ENCODE assay signal across 8 cellular contexts in genomic region chr19:47272448-47273312, GRCh38. TPM values are rescaled to one million over a fixed set of nuclear protein-coding genes. Genes with fewer than 3 reads are reported as not detected.
A peak's percentile ranks its signal among the peaks of the same experiment; 100 is the strongest.
DNase-seq lines count a peak whose midpoint lies in the region; FAIRE-seq and TF ChIP-seq lines count a peak whose summit lies in the region.

No MANE protein-coding gene starts in this region.

- peaks cover 3% of the 10 kb centered on the region for H4K20me1 ChIP-seq in keratinocyte (ENCODE audit: control insufficient read depth, extremely low read depth, insufficient read depth, low read length)

- dilution Hi-C loops in keratinocyte (cut with MboI; ENCODE audit: extremely low pct_ligation_motif_present, low sequenced_read_pairs): no loop called here

- H3K9me1 ChIP-seq in keratinocyte (ENCODE audit: control insufficient read depth, extremely low read depth, insufficient read depth, low read length): no peaks in the 10 kb centered on the region

- peaks cover 11% of the 10 kb centered on the region for H3K4me1 ChIP-seq in keratinocyte (ENCODE audit: control insufficient read depth, extremely low read depth, insufficient read depth, low read length)

- H3K4me3 Mint-ChIP-seq in IgD-negative memory B cell: peak overlapping the region; percentile 80 to 96 (median 88)

- no peak for TF ChIP-seq CTCF in astrocyte of the spinal cord (IDR thresholded peaks at IDR 0.05; ENCODE audit: low read depth, low read length)
- TF ChIP-seq CTCF in keratinocyte (optimal IDR thresholded peaks at IDR 0.05 in 1 of 3, IDR thresholded peaks at IDR 0.05 in 1 of 3, conservative IDR thresholded peaks at IDR 0.05 in 1 of 3; ENCODE audit: extremely low read depth in 1 of 3, insufficient read depth in 2 of 3, low read length in 3 of 3): no peak

- peak overlapping the region; percentile 95 for H3K9ac ChIP-seq in keratinocyte (ENCODE audit: control insufficient read depth, extremely low read depth, insufficient read depth, low read length)

- in situ Hi-C loops in astrocyte of the spinal cord (cut with HindIII; ENCODE audit: low sequenced_read_pairs): no loop called here

- no peaks in the 10 kb centered on the region for H3K9me3 Mint-ChIP-seq in IgD-negative memory B cell

- FAIRE-seq in keratinocyte (lab: Jason Lieb, UNC): no peak

- H3K4me2 ChIP-seq in keratinocyte (ENCODE audit: control insufficient read depth, extremely low read depth, insufficient read depth, low read depth, low read length): peak overlapping the region; percentile 93

- H3K79me2 ChIP-seq in keratinocyte (ENCODE audit: control insufficient read depth, insufficient read depth, low read length): no peaks in the 10 kb centered on the region

- peaks cover 9 to 12% (median 10%) of the 10 kb centered on the region in 3 donors for H3K4me1 Mint-ChIP-seq in IgD-negative memory B cell

- peaks cover 2 to 14% of the 10 kb centered on the region in 2 experiments for H3K36me3 ChIP-seq in keratinocyte (ENCODE audit: control insufficient read depth in 2 of 2, extremely low read depth in 1 of 2, insufficient read depth in 2 of 2, low read length in 2 of 2)

- H2AFZ ChIP-seq in keratinocyte (ENCODE audit: control insufficient read depth, low read length): peak overlapping the region; percentile 62

- H3K27ac Mint-ChIP-seq in IgD-negative memory B cell: peak overlapping the region in 2 of 3 donors; percentile 80 to 98

- no peaks in the 10 kb centered on the region for H3K27me3 ChIP-seq in keratinocyte (ENCODE audit: control insufficient read depth, extremely low read depth, insufficient read depth, low read length)

- peak overlapping the region; percentile 61 for H3K4me3 ChIP-seq in astrocyte of the spinal cord (ENCODE audit: low read depth, low read length)
- H3K4me3 ChIP-seq in keratinocyte (ENCODE audit: control insufficient read depth in 2 of 3, extremely low read depth in 1 of 3, insufficient read depth in 2 of 3, low read depth in 1 of 3, low read length in 3 of 3): peak overlapping the region; percentile 60 to 88 (median 86)

- peak overlapping the region; percentile 94 for H3K27ac ChIP-seq in keratinocyte (ENCODE audit: control insufficient read depth, insufficient read depth, low read length)

- no peaks in the 10 kb centered on the region for H3K27me3 Mint-ChIP-seq in IgD-negative memory B cell

- H3K36me3 Mint-ChIP-seq in IgD-negative memory B cell: peaks cover 3% of the 10 kb centered on the region

- H3K9me3 ChIP-seq in keratinocyte (ENCODE audit: control insufficient read depth, low read depth, low read length): no peaks in the 10 kb centered on the region

- DNase-seq in EL: peak; percentile 25
- no peak for DNase-seq in astrocyte of the spinal cord (ENCODE audit: low read depth, low spot score)
- DNase-seq in keratinocyte (ENCODE audit: low read depth, low spot score): no peak
- peak; percentile 35 to 53 for DNase-seq in stimulated activated CD8-positive, alpha-beta memory T cell treated with anti-CD3 and anti-CD28 coated beads, Interleukin-7, amount 100 ng/mL, for 4 hours (ENCODE audit: low read depth in 2 of 2)
- no peak for DNase-seq in 8988T
- DNase-seq in NCI-H446 treated with DMSO at 0.1 percent for 48 hours (lab: John Stamatoyannopoulos, UW): no peak
- DNase-seq in activated CD8-positive, alpha-beta memory T cell treated with anti-CD3 and anti-CD28 coated beads for 24 hours: no peak

RNA-seq across cellular contexts. Expression of gene INAFM1, which starts 2.0 kb away (rescaled TPM):
- 2.3 TPM for polyA plus RNA-seq in IgD-negative memory B cell
- 0.35 to 0.68 TPM (median 0.50 TPM) in 3 replicates for polyA plus RNA-seq in keratinocyte
- 0.64 TPM for polyA plus RNA-seq in keratinocyte (2011; ENCODE audit: low read depth)
- polyA plus RNA-seq in keratinocyte (2011; cell fraction: cytosol; rRNA removed): 0.18 and 0.81 TPM in 2 replicates
- 1.8 and 3.2 TPM in 2 replicates for polyA plus RNA-seq in keratinocyte (2011; cell fraction: nucleus; rRNA removed)
- 3.8 and 4.7 TPM in 2 replicates for polyA plus RNA-seq in keratinocyte (2012; ENCODE audit: low replicate concordance)
- polyA minus RNA-seq in keratinocyte: 1.8 TPM in 1 of 3 replicates, not detected in the others
- polyA minus RNA-seq in keratinocyte (2011; cell fraction: cytosol; rRNA and poly(A)+ RNA removed): not detected
- 2.0 TPM in 1 of 2 replicates, not detected in the other for polyA minus RNA-seq in keratinocyte (2011; cell fraction: nucleus; rRNA and poly(A)+ RNA removed)

RNA-seq across cellular contexts. Expression of gene CCDC9, which starts 16.4 kb away (rescaled TPM):
- polyA plus RNA-seq in IgD-negative memory B cell (16.0 TPM), keratinocyte (2.2 to 3.8 TPM (median 2.8 TPM) in 3 replicates)
- 9.6 TPM for polyA plus RNA-seq in keratinocyte (2011; ENCODE audit: low read depth)
- polyA plus RNA-seq in keratinocyte (2011; cell fraction: cytosol; rRNA removed): 1.2 and 3.6 TPM in 2 replicates
- polyA plus RNA-seq in keratinocyte (2011; cell fraction: nucleus; rRNA removed): 7.6 and 10.5 TPM in 2 replicates
- polyA plus RNA-seq in keratinocyte (2012; ENCODE audit: low replicate concordance): 10.6 and 13.2 TPM in 2 replicates
- polyA minus RNA-seq in keratinocyte: 0.70 to 1.9 TPM (median 1.1 TPM) in 3 replicates
- 1.9 TPM for polyA minus RNA-seq in keratinocyte (2011; cell fraction: cytosol; rRNA and poly(A)+ RNA removed)
- 1.9 and 3.7 TPM in 2 replicates for polyA minus RNA-seq in keratinocyte (2011; cell fraction: nucleus; rRNA and poly(A)+ RNA removed)

RNA-seq across cellular contexts. Expression of gene C5AR1, which starts 37.0 kb away (rescaled TPM):
- polyA plus RNA-seq in IgD-negative memory B cell (0.30 TPM), keratinocyte (0.15 to 0.63 TPM (median 0.42 TPM) in 3 replicates)
- not detected for polyA plus RNA-seq in keratinocyte (2011; ENCODE audit: low read depth)
- 0.05 and 0.18 TPM in 2 replicates for polyA plus RNA-seq in keratinocyte (2011; cell fraction: cytosol; rRNA removed)
- 2.4 and 3.6 TPM in 2 replicates for polyA plus RNA-seq in keratinocyte (2011; cell fraction: nucleus; rRNA removed)
- 0.07 and 0.85 TPM in 2 replicates for polyA plus RNA-seq in keratinocyte (2012; ENCODE audit: low replicate concordance)
- 0.56 to 0.58 TPM in 2 of 3 replicates, not detected in the other for polyA minus RNA-seq in keratinocyte
- polyA minus RNA-seq in keratinocyte (2011; cell fraction: cytosol; rRNA and poly(A)+ RNA removed): 5.2 TPM
- polyA minus RNA-seq in keratinocyte (2011; cell fraction: nucleus; rRNA and poly(A)+ RNA removed): 0.21 and 0.62 TPM in 2 replicates

RNA-seq across cellular contexts. Expression of gene BBC3, which starts 41.7 kb away (rescaled TPM):
- polyA plus RNA-seq in IgD-negative memory B cell (5.1 TPM), keratinocyte (0.60 to 1.1 TPM (median 0.89 TPM) in 3 replicates)
- 3.1 TPM for polyA plus RNA-seq in keratinocyte (2011; ENCODE audit: low read depth)
- polyA plus RNA-seq in keratinocyte (2011; cell fraction: cytosol; rRNA removed): 0.38 and 1.1 TPM in 2 replicates
- 1.1 and 1.8 TPM in 2 replicates for polyA plus RNA-seq in keratinocyte (2011; cell fraction: nucleus; rRNA removed)
- polyA plus RNA-seq in keratinocyte (2012; ENCODE audit: low replicate concordance): 1.6 and 5.3 TPM in 2 replicates
- polyA minus RNA-seq in keratinocyte: 0.23 to 1.1 TPM (median 0.67 TPM) in 3 replicates
- polyA minus RNA-seq in keratinocyte (2011; cell fraction: cytosol; rRNA and poly(A)+ RNA removed): 2.1 TPM
- 0.39 and 1.5 TPM in 2 replicates for polyA minus RNA-seq in keratinocyte (2011; cell fraction: nucleus; rRNA and poly(A)+ RNA removed)

RNA-seq across cellular contexts. Expression of gene C5AR2, which starts 59.3 kb away (rescaled TPM):
- 0.06 TPM for polyA plus RNA-seq in IgD-negative memory B cell
- 0.01 TPM in 1 of 3 replicates, not detected in the others for polyA plus RNA-seq in keratinocyte
- polyA plus RNA-seq in keratinocyte (2011; ENCODE audit: low read depth): not detected
- not detected in 2 replicates for polyA plus RNA-seq in keratinocyte (2011; cell fraction: cytosol; rRNA removed)
- 0.01 TPM in 1 of 2 replicates, not detected in the other for polyA plus RNA-seq in keratinocyte (2011; cell fraction: nucleus; rRNA removed)
- 0.07 TPM in 1 of 2 replicates, not detected in the other for polyA plus RNA-seq in keratinocyte (2012; ENCODE audit: low replicate concordance)
- not detected in 3 replicates for polyA minus RNA-seq in keratinocyte
- polyA minus RNA-seq in keratinocyte (2011; cell fraction: cytosol; rRNA and poly(A)+ RNA removed): not detected
- polyA minus RNA-seq in keratinocyte (2011; cell fraction: nucleus; rRNA and poly(A)+ RNA removed): not detected in 2 replicates

Comparison
In these comparisons a context has a peak if more than half of its experiments do, and no peak if none do; other contexts are left out.
1. DNase-seq: peak in EL (single experiment) and stimulated activated CD8-positive, alpha-beta memory T cell treated with anti-CD3 and anti-CD28 coated beads, Interleukin-7, amount 100 ng/mL, for 4 hours (2 of 2); none in astrocyte of the spinal cord (single experiment), keratinocyte (single experiment), 8988T (single experiment), NCI-H446 treated with DMSO at 0.1 percent for 48 hours (single experiment) and activated CD8-positive, alpha-beta memory T cell treated with anti-CD3 and anti-CD28 coated beads for 24 hours (single experiment).